In the genomic region with DNA sequence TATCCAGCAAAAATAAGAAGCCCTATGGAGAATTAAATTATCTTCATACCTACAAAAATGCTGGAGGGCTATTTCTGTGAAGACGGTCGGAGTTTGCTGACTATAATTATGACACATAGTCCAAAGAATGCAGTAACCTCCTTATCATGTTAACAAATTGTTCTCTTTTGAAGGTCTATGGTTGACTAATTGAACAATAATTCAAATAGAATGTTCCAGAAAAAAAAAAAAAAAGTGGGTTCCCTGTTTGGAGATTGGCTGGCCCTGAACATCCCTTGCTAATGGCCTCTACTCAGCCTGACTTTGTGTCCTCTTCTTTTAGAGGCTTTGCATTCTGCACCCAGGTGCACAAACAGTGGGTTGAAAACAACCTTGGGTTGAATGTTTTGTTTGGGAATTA, we compare ENCODE assay signal across 21 cellular contexts.
DNase-seq lines count a peak whose midpoint lies in the region; ATAC-seq, FAIRE-seq and TF ChIP-seq lines count a peak whose summit lies in the region.
"Had no signal": no experiment of that assay in that cellular context is flagged by ENCODE, and none has a peak within 500 bp of the region (broad histone marks: within the 10 kb centered on the region; RNA-seq: fewer than 3 reads in every experiment).

No MANE protein-coding gene starts in this region.

- no peak overlapping the region for H2AFZ ChIP-seq in keratinocyte (ENCODE audit: control insufficient read depth, low read length)

- DNase-seq in AG10803 (ENCODE audit: low read depth) (peak; percentile 68), NCI-H226 (peak; percentile 79), bronchial epithelial cell (ENCODE audit: low read depth) (peak; percentile 89), keratinocyte (ENCODE audit: low read depth, low spot score) (peak; percentile 69), mesothelial cell of epicardium (ENCODE audit: low spot score in 2 of 2, unreplicated experiment in 2 of 2) (no peak), NCI-H1092 treated with DMSO at 0.1 percent for 48 hours (lab: John Stamatoyannopoulos, UW) (no peak), ureter (ENCODE audit: low spot score) (no peak)
- DNase-seq: activated CD8-positive, alpha-beta memory T cell treated with anti-CD3 and anti-CD28 coated beads, Interleukin-2, amount 50 U/mL, for 4 hours; DND-41; naive thymus-derived CD8-positive, alpha-beta T cell; NCI-H187 treated with DMSO at 0.1 percent for 48 hours; stimulated activated CD4-positive, alpha-beta T cell treated with anti-CD3 and anti-CD28 coated beads, Interleukin-4, amount 100 ng/mL, for 24 hours; uterus had no signal

- dilution Hi-C loops in keratinocyte (cut with MboI; ENCODE audit: extremely low pct_ligation_motif_present, low sequenced_read_pairs): no loop called here

- H3K27ac ChIP-seq in keratinocyte (ENCODE audit: control insufficient read depth, insufficient read depth, low read length): no peak overlapping the region
- H3K27ac ChIP-seq: BLaER1, right atrium auricular region, uterus had no signal

- peaks cover 16% of the 10 kb centered on the region for H3K9me3 Mint-ChIP-seq in mesothelial cell of epicardium
- H3K9me3 Mint-ChIP-seq: dendritic cell treated with granulocyte-macrophage colony-stimulating factor and Interleukin-4, amounts not matched to agents 40 ng/mL and 50 ng/mL, for 4 days; stimulated activated effector memory CD8-positive, alpha-beta T cell treated with anti-CD3 and anti-CD28 coated beads, Interleukin-12 subunit alpha, Interleukin-12 subunit beta, amount 100 ng/mL, for 72 hours had no signal

- no peaks in the 10 kb centered on the region for H3K79me2 ChIP-seq in keratinocyte (ENCODE audit: control insufficient read depth, insufficient read depth, low read length)

- no peak overlapping the region for H3K27ac Mint-ChIP-seq in mesothelial cell of epicardium
- H3K27ac Mint-ChIP-seq: activated naive CD8-positive, alpha-beta T cell; dendritic cell treated with granulocyte-macrophage colony-stimulating factor and Interleukin-4, amounts not matched to agents 40 ng/mL and 50 ng/mL, for 4 days; naive thymus-derived CD8-positive, alpha-beta T cell; stimulated activated effector memory CD8-positive, alpha-beta T cell treated with anti-CD3 and anti-CD28 coated beads, Interleukin-12 subunit alpha, Interleukin-12 subunit beta, amount 100 ng/mL, for 72 hours had no signal

- H3K4me3 ChIP-seq in AG10803 (ENCODE audit: low read length): no peak overlapping the region
- H3K4me3 ChIP-seq in bronchial epithelial cell (ENCODE audit: low read depth, low read length): no peak overlapping the region
- no peak overlapping the region for H3K4me3 ChIP-seq in keratinocyte (ENCODE audit: control insufficient read depth in 2 of 3, extremely low read depth in 1 of 3, insufficient read depth in 2 of 3, low read depth in 1 of 3, low read length in 3 of 3)
- H3K4me3 ChIP-seq: BLaER1, K562, right atrium auricular region, uterus had no signal

- H3K4me2 ChIP-seq in keratinocyte (ENCODE audit: control insufficient read depth, extremely low read depth, insufficient read depth, low read depth, low read length): peak overlapping the region; percentile 51
- H3K4me2 ChIP-seq: BLaER1 had no signal

- no peaks in the 10 kb centered on the region for H3K9me3 ChIP-seq in keratinocyte (ENCODE audit: control insufficient read depth, low read depth, low read length)
- H3K9me3 ChIP-seq: BLaER1, right atrium auricular region, uterus had no signal

- FAIRE-seq in bronchial epithelial cell (lab: Jason Lieb, UNC) (no peak), keratinocyte (lab: Jason Lieb, UNC) (peak; percentile 75)
- FAIRE-seq: K562 had no signal

- H3K36me3 Mint-ChIP-seq in mesothelial cell of epicardium: peaks cover 2% of the 10 kb centered on the region
- H3K36me3 Mint-ChIP-seq: activated naive CD8-positive, alpha-beta T cell; stimulated activated effector memory CD8-positive, alpha-beta T cell treated with anti-CD3 and anti-CD28 coated beads, Interleukin-12 subunit alpha, Interleukin-12 subunit beta, amount 100 ng/mL, for 72 hours had no signal

- H3K36me3 ChIP-seq in bronchial epithelial cell (ENCODE audit: control insufficient read depth, insufficient read depth, low read length): no peaks in the 10 kb centered on the region
- H3K36me3 ChIP-seq in keratinocyte (ENCODE audit: control insufficient read depth in 2 of 2, extremely low read depth in 1 of 2, insufficient read depth in 2 of 2, low read length in 2 of 2): no peaks in the 10 kb centered on the region
- H3K36me3 ChIP-seq: BLaER1, right atrium auricular region, uterus had no signal

- H3K9me1 ChIP-seq in keratinocyte (ENCODE audit: control insufficient read depth, extremely low read depth, insufficient read depth, low read length): no peaks in the 10 kb centered on the region

- TF ChIP-seq CTCF in AG10803 (conservative IDR thresholded peaks at IDR 0.05; ENCODE audit: low read length) (no peak), bronchial epithelial cell (IDR thresholded peaks at IDR 0.05; ENCODE audit: insufficient read depth, low read length, severe bottlenecking) (no peak), keratinocyte (optimal IDR thresholded peaks at IDR 0.05 in 1 of 3, IDR thresholded peaks at IDR 0.05 in 1 of 3, conservative IDR thresholded peaks at IDR 0.05 in 1 of 3; ENCODE audit: extremely low read depth in 1 of 3, insufficient read depth in 2 of 3, low read length in 3 of 3) (no peak), mesothelial cell of epicardium (IDR thresholded peaks at IDR 0.05; ENCODE audit: unreplicated experiment) (no peak)

- peaks cover 77% of the 10 kb centered on the region for H3K27me3 Mint-ChIP-seq in mesothelial cell of epicardium (ENCODE audit: low read depth)

- peaks cover 8% of the 10 kb centered on the region for H3K4me1 Mint-ChIP-seq in mesothelial cell of epicardium

- H3K4me1 ChIP-seq in keratinocyte (ENCODE audit: control insufficient read depth, extremely low read depth, insufficient read depth, low read length): peaks cover 20% of the 10 kb centered on the region
- H3K4me1 ChIP-seq: right atrium auricular region, uterus had no signal

- no peak overlapping the region for H3K9ac ChIP-seq in keratinocyte (ENCODE audit: control insufficient read depth, extremely low read depth, insufficient read depth, low read length)
- H3K9ac ChIP-seq: BLaER1 had no signal

- H3K4me3 Mint-ChIP-seq in mesothelial cell of epicardium: no peak overlapping the region
- H3K4me3 Mint-ChIP-seq: activated naive CD8-positive, alpha-beta T cell; dendritic cell treated with granulocyte-macrophage colony-stimulating factor and Interleukin-4, amounts not matched to agents 40 ng/mL and 50 ng/mL, for 4 days; naive thymus-derived CD8-positive, alpha-beta T cell; stimulated activated effector memory CD8-positive, alpha-beta T cell treated with anti-CD3 and anti-CD28 coated beads, Interleukin-12 subunit alpha, Interleukin-12 subunit beta, amount 100 ng/mL, for 72 hours had no signal

- H4K20me1 ChIP-seq in keratinocyte (ENCODE audit: control insufficient read depth, extremely low read depth, insufficient read depth, low read length): no peaks in the 10 kb centered on the region
- H4K20me1 ChIP-seq: BLaER1 had no signal

- no peaks in the 10 kb centered on the region for H3K27me3 ChIP-seq in bronchial epithelial cell (ENCODE audit: control insufficient read depth, insufficient read depth, low read length)
- no peaks in the 10 kb centered on the region for H3K27me3 ChIP-seq in keratinocyte (ENCODE audit: control insufficient read depth, extremely low read depth, insufficient read depth, low read length)
- H3K27me3 ChIP-seq: BLaER1, right atrium auricular region, uterus had no signal

- no peak for ATAC-seq in GM21447 (IDR thresholded peaks at IDR 0.05; ENCODE audit: unreplicated experiment)
- ATAC-seq: K562; left lobe of liver; naive thymus-derived CD8-positive, alpha-beta T cell; stimulated activated effector memory CD8-positive, alpha-beta T cell treated with anti-CD3 and anti-CD28 coated beads, Interleukin-12 subunit alpha, Interleukin-12 subunit beta, amount 100 ng/mL, for 72 hours had no signal

Comparison
In these comparisons a context has a peak if more than half of its experiments do, and no peak if none do; other contexts are left out.
1. DNase-seq: peak in AG10803 (single experiment), NCI-H226 (single experiment), bronchial epithelial cell (single experiment) and keratinocyte (single experiment); none in mesothelial cell of epicardium (0 of 2), NCI-H1092 treated with DMSO at 0.1 percent for 48 hours (single experiment) and ureter (single experiment).